In the genomic region with DNA sequence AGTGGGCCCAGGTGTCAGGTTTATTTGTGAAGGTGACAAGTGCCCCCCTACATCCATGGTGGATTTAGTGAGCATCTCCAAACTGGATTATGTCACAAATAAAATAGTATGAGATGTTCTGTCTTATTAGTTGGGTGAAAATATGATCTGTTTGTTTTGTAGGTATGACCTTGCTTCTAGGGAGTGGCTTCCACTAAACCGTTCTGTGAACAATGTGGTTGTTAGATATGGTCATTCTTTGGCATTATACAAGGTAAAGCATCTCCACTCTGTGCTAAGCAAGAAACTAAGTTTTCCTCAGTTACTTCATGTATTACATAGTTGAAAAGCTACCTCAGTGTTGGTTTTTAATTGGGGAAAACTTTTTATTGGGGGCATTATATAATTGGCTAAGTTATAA, we compare ENCODE assay signal across 24 cellular contexts.
"Had no signal": no experiment of that assay in that cellular context is flagged by ENCODE, and none has a peak within 500 bp of the region (broad histone marks: within the 10 kb centered on the region; RNA-seq: fewer than 3 reads in every experiment).

No MANE protein-coding gene starts in this region.

- H3K9me3 ChIP-seq: colonic mucosa, esophagus squamous epithelium, lower lobe of right lung, ovary, psoas muscle, sigmoid colon, suprapubic skin, vagina had no signal

- H3K4me1 ChIP-seq: colonic mucosa, esophagus squamous epithelium, psoas muscle, sigmoid colon, suprapubic skin, vagina had no signal

- H3K27ac Mint-ChIP-seq: effector memory CD8-positive, alpha-beta T cell; immature natural killer cell; naive thymus-derived CD8-positive, alpha-beta T cell; nephron progenitor cell; stimulated activated naive B cell treated with anti-CD40 and anti-IgM and Interleukin-4, amounts not matched to agents 10 μg/mL and 1 μg/mL and 100 μg/mL, for 72 hours; stimulated activated naive CD8-positive, alpha-beta T cell treated with anti-CD3 and anti-CD28 coated beads, Interleukin-15, Interleukin-2, amounts not matched to agents 100 ng/mL and 50 ng/mL, for 24 hours had no signal

- H3K27me3 Mint-ChIP-seq: effector memory CD8-positive, alpha-beta T cell; naive thymus-derived CD8-positive, alpha-beta T cell; stimulated activated naive B cell treated with anti-CD40 and anti-IgM and Interleukin-4, amounts not matched to agents 10 μg/mL and 1 μg/mL and 100 μg/mL, for 72 hours; stimulated activated naive CD8-positive, alpha-beta T cell treated with anti-CD3 and anti-CD28 coated beads, Interleukin-15, Interleukin-2, amounts not matched to agents 100 ng/mL and 50 ng/mL, for 24 hours had no signal

- ATAC-seq: effector memory CD8-positive, alpha-beta T cell; left ventricle myocardium superior; lower lobe of right lung; naive thymus-derived CD8-positive, alpha-beta T cell; psoas muscle; right cardiac atrium; stimulated activated naive B cell treated with anti-CD40 and anti-IgM and Interleukin-4, amounts not matched to agents 10 μg/mL and 1 μg/mL and 100 μg/mL, for 72 hours had no signal

- DNase-seq: colonic mucosa; effector memory CD8-positive, alpha-beta T cell; erythroblast; esophagus squamous epithelium; hypothalamus; immature natural killer cell; islet precursor cell; kidney glomerular epithelial cell; left ventricle myocardium superior; lower lobe of right lung; naive thymus-derived CD8-positive, alpha-beta T cell; nephron progenitor cell; nucleus accumbens; ovary; posterior cingulate gyrus; psoas muscle; right cardiac atrium; sigmoid colon; stimulated activated CD4-positive, alpha-beta T cell treated with anti-CD3 and anti-CD28 coated beads, Interleukin-4, amount 100 ng/mL, for 4 hours; stimulated activated naive B cell treated with anti-CD40 and anti-IgM and Interleukin-4, amounts not matched to agents 10 μg/mL and 1 μg/mL and 100 μg/mL, for 72 hours; trophoblast cell had no signal

- H3K27me3 ChIP-seq: colonic mucosa, esophagus squamous epithelium, ovary, sigmoid colon, suprapubic skin, vagina had no signal

- H3K27ac ChIP-seq: colonic mucosa, esophagus squamous epithelium, lower lobe of right lung, ovary, psoas muscle, sigmoid colon, suprapubic skin, vagina had no signal

- H3K4me1 Mint-ChIP-seq: immature natural killer cell, nephron progenitor cell had no signal

- H3K36me3 ChIP-seq: colonic mucosa, ovary had no signal

- H3K9me3 Mint-ChIP-seq: effector memory CD8-positive, alpha-beta T cell; immature natural killer cell; naive thymus-derived CD8-positive, alpha-beta T cell; nephron progenitor cell; stimulated activated naive CD8-positive, alpha-beta T cell treated with anti-CD3 and anti-CD28 coated beads, Interleukin-15, Interleukin-2, amounts not matched to agents 100 ng/mL and 50 ng/mL, for 24 hours had no signal

- H3K4me3 ChIP-seq: colonic mucosa, esophagus squamous epithelium, lower lobe of right lung, ovary, psoas muscle, sigmoid colon, suprapubic skin, vagina had no signal

- H3K4me3 Mint-ChIP-seq: effector memory CD8-positive, alpha-beta T cell; immature natural killer cell; naive thymus-derived CD8-positive, alpha-beta T cell; nephron progenitor cell; stimulated activated naive B cell treated with anti-CD40 and anti-IgM and Interleukin-4, amounts not matched to agents 10 μg/mL and 1 μg/mL and 100 μg/mL, for 72 hours; stimulated activated naive CD8-positive, alpha-beta T cell treated with anti-CD3 and anti-CD28 coated beads, Interleukin-15, Interleukin-2, amounts not matched to agents 100 ng/mL and 50 ng/mL, for 24 hours had no signal
